Comparison of ENCODE assay signal across 25 cellular contexts in the genomic region with DNA sequence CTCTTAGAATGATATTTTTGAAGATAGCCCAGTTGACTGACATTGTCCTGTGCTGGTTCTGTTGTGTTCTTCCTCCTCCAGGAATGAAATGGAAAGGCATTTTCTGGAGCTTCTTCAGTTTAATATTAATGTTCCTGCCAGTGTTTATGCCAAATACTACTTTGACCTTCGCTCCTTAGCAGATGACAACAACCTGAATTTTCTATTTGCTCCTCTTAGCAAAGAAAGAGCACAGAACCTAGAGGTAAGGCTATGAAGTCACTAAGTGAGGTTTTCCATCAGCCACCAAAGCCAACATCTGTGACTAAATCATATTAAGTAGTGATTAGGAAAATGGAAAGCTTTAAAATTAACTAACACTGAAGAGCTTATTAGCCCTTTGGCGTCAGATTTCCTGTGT.
"Had no signal": no experiment of that assay in that cellular context is flagged by ENCODE, and none has a peak within 500 bp of the region (broad histone marks: within the 10 kb centered on the region; RNA-seq: fewer than 3 reads in every experiment).

No MANE protein-coding gene starts in this region.

- ATAC-seq: activated CD8-positive, alpha-beta T cell treated with anti-CD3 and anti-CD28 coated beads, Interleukin-2, amount 10 ng/mL, durations not matched to agents 7 days and 5 days; PC-3; SK-N-SH treated with all-trans-retinoic acid at 6 μM for 48 hours had no signal

- H3K4me1 Mint-ChIP-seq: activated naive CD8-positive, alpha-beta T cell treated with anti-CD3 and anti-CD28 coated beads, Interleukin-2, amount 10 ng/mL, durations not matched to agents 7 days and 5 days had no signal

- H3K9me3 Mint-ChIP-seq: activated naive CD8-positive, alpha-beta T cell treated with anti-CD3 and anti-CD28 coated beads, Interleukin-2, amount 10 ng/mL, durations not matched to agents 7 days and 5 days; T-helper 1 cell treated with Interleukin-12 subunit alpha and Interleukin-12 subunit beta and Interleukin-4 antibody, amounts not matched to agents 30 μg/mL and 1 μg/mL, for 36 hours; WTC11 had no signal

- H3K27me3 ChIP-seq: adrenal gland, SJSA1 had no signal

- H3K4me3 Mint-ChIP-seq: activated CD8-positive, alpha-beta T cell treated with anti-CD3 and anti-CD28 coated beads, Interleukin-2, amount 10 ng/mL, durations not matched to agents 7 days and 5 days; activated naive CD8-positive, alpha-beta T cell treated with anti-CD3 and anti-CD28 coated beads, Interleukin-2, amount 10 ng/mL, durations not matched to agents 7 days and 5 days; T-helper 1 cell treated with Interleukin-12 subunit alpha and Interleukin-12 subunit beta and Interleukin-4 antibody, amounts not matched to agents 30 μg/mL and 1 μg/mL, for 36 hours; WTC11 had no signal

- H3K9me3 ChIP-seq: adrenal gland, SJSA1 had no signal

- H3K27ac ChIP-seq: adrenal gland, SJSA1 had no signal

- H3K27ac Mint-ChIP-seq: activated CD8-positive, alpha-beta T cell treated with anti-CD3 and anti-CD28 coated beads, Interleukin-2, amount 10 ng/mL, durations not matched to agents 7 days and 5 days; activated naive CD8-positive, alpha-beta T cell treated with anti-CD3 and anti-CD28 coated beads, Interleukin-2, amount 10 ng/mL, durations not matched to agents 7 days and 5 days; T-helper 1 cell treated with Interleukin-12 subunit alpha and Interleukin-12 subunit beta and Interleukin-4 antibody, amounts not matched to agents 30 μg/mL and 1 μg/mL, for 36 hours had no signal

- DNase-seq: activated CD4-positive, alpha-beta T cell treated with anti-CD3 and anti-CD28 coated beads for 48 hours; activated CD4-positive, alpha-beta T cell treated with anti-CD3 and anti-CD28 coated beads, Interleukin-2, amount 50 U/mL, for 4 hours; activated CD4-positive, CD25-positive, alpha-beta regulatory T cell treated with anti-CD3 and anti-CD28 coated beads, Interleukin-2, amount 50 U/mL, for 72 hours; activated CD8-positive, alpha-beta memory T cell treated with anti-CD3 and anti-CD28 coated beads, Interleukin-2, amount 50 U/mL, for 48 hours; activated CD8-positive, alpha-beta T cell treated with anti-CD3 and anti-CD28 coated beads, Interleukin-2, amount 10 ng/mL, durations not matched to agents 7 days and 5 days; activated naive CD4-positive, alpha-beta T cell treated with anti-CD3 and anti-CD28 coated beads, Interleukin-2, amount 50 U/mL, for 16 hours; activated naive CD8-positive, alpha-beta T cell treated with anti-CD3 and anti-CD28 coated beads, Interleukin-2, amount 10 ng/mL, durations not matched to agents 7 days and 5 days; activated T-cell treated with anti-CD3 and anti-CD28 coated beads, Interleukin-2, amount 50 U/mL, for 1 hour; adrenal gland; anterior cingulate cortex; central memory CD4-positive, alpha-beta T cell; Karpas-422; MM.1S; NCI-H1694 treated with DMSO at 0.1 percent for 48 hours; NCI-H2029 treated with DMSO at 0.1 percent for 48 hours; NCI-H526 treated with DMSO at 0.1 percent for 48 hours; PC-3; SHP77; SW 1271 had no signal

- FAIRE-seq: bronchial epithelial cell, RCC 7860 had no signal

- H3K27me3 Mint-ChIP-seq: activated naive CD8-positive, alpha-beta T cell treated with anti-CD3 and anti-CD28 coated beads, Interleukin-2, amount 10 ng/mL, durations not matched to agents 7 days and 5 days had no signal

- H3K4me3 ChIP-seq: adrenal gland, SJSA1 had no signal
